In the genomic region with DNA sequence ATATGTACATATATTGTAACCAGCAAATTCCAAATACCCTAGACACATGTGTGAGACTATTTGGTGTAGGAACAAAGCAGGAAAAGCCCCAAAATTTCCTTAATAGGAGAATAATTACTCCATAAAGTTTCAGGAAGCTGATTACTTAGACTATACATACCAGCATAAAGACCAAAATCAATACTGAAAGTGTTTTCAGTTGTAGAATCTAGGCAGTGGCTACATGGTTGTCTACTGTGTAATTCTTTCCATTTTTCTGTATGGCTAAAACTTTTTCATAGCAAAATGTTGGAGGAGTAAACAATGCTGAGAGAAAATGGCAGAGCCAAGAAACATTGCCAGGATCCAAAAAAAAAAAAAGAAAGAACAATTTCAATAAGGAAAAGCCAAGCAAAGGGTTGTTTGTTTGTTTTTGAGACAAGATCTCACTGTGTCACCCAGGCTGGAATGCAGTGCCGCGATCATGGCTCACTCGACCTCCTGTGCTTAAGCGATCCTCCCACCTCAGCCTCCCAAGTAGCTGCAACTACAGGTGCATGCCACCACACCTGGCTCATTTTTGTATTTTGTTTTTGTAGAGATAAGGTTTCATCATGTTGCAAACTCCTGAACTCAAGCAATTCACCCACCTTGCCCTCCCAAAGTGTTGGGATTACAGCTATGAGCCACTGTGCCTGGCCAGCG, we compare ENCODE assay signal across 18 cellular contexts.
"Had no signal": no experiment of that assay in that cellular context is flagged by ENCODE, and none has a peak within 500 bp of the region (broad histone marks: within the 10 kb centered on the region; RNA-seq: fewer than 3 reads in every experiment).

No MANE protein-coding gene starts in this region.

- DNase-seq: activated effector memory CD4-positive, alpha-beta T cell treated with anti-CD3 and anti-CD28 coated beads, Interleukin-2, amount 50 U/mL, for 16 hours; colonic mucosa; endodermal cell; foreskin fibroblast; left cardiac atrium; natural killer cell; pancreas; stimulated activated CD4-positive, alpha-beta T cell treated with anti-CD3 and anti-CD28 coated beads, Interleukin-4, amount 100 ng/mL, for 4 hours; substantia nigra; tibial artery had no signal

- H3K27me3 Mint-ChIP-seq: central memory CD8-positive, alpha-beta T cell; stimulated activated memory B cell treated with anti-CD40 and anti-IgM and Interleukin-4, amounts not matched to agents 10 μg/mL and 1 μg/mL and 100 μg/mL, for 72 hours had no signal

- H3K4me1 Mint-ChIP-seq: endodermal cell had no signal

- H3K4me3 ChIP-seq: ascending aorta, colonic mucosa, pancreas, SK-N-MC, smooth muscle cell, tibial artery had no signal

- H3K4me2 ChIP-seq: smooth muscle cell had no signal

- H3K9me3 ChIP-seq: ascending aorta, colonic mucosa, pancreas, tibial artery had no signal

- H3K27me3 ChIP-seq: ascending aorta, colonic mucosa, pancreas, tibial artery had no signal

- FAIRE-seq: pancreas, urothelium cell line had no signal

- H3K9me3 Mint-ChIP-seq: central memory CD8-positive, alpha-beta T cell; natural killer cell; stimulated activated memory B cell treated with anti-CD40 and anti-IgM and Interleukin-4, amounts not matched to agents 10 μg/mL and 1 μg/mL and 100 μg/mL, for 72 hours had no signal

- H3K27ac Mint-ChIP-seq: endodermal cell; natural killer cell; stimulated activated memory B cell treated with anti-CD40 and anti-IgM and Interleukin-4, amounts not matched to agents 10 μg/mL and 1 μg/mL and 100 μg/mL, for 72 hours had no signal

- ATAC-seq: left cardiac atrium; natural killer cell; pancreas; sciatic nerve; stimulated activated memory B cell treated with anti-CD40 and anti-IgM and Interleukin-4, amounts not matched to agents 10 μg/mL and 1 μg/mL and 100 μg/mL, for 72 hours had no signal

- H3K27ac ChIP-seq: ascending aorta, colonic mucosa, epithelial cell of prostate, pancreas, SK-N-MC, tibial artery had no signal

- H3K4me1 ChIP-seq: ascending aorta, colonic mucosa, pancreas, tibial artery had no signal

- H3K4me3 Mint-ChIP-seq: central memory CD8-positive, alpha-beta T cell; endodermal cell; natural killer cell; stimulated activated memory B cell treated with anti-CD40 and anti-IgM and Interleukin-4, amounts not matched to agents 10 μg/mL and 1 μg/mL and 100 μg/mL, for 72 hours had no signal
